Comparison of ENCODE assay signal across 1 cellular context in the genomic region with DNA sequence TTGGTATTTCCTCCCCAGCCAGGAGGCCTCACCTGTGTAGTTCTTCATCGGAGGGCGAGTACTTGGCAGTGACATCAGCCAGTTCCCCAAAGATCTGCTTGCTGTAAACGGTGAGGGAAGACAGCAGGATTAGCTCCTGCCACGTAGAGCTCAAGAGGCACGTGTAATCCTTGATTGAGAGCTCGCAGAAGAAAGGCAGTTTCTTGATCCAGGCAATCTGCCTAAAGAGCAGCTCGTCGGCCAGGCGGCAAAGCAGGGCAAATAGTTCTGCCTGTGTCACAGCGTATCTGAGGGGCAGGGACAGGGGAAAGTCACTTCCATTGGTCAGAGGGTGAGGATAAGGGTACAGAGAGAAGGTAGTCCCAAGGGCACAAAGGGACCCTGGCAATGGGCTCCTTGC.
TF ChIP-seq lines count a peak whose summit lies in the region.

No MANE protein-coding gene starts in this region.

TF ChIP-seq in GM23338, 12 proteins besides CTCF, POLR2A, EP300 and RAD21 (continued from another document):
- TF ChIP-seq, protein P1, sequence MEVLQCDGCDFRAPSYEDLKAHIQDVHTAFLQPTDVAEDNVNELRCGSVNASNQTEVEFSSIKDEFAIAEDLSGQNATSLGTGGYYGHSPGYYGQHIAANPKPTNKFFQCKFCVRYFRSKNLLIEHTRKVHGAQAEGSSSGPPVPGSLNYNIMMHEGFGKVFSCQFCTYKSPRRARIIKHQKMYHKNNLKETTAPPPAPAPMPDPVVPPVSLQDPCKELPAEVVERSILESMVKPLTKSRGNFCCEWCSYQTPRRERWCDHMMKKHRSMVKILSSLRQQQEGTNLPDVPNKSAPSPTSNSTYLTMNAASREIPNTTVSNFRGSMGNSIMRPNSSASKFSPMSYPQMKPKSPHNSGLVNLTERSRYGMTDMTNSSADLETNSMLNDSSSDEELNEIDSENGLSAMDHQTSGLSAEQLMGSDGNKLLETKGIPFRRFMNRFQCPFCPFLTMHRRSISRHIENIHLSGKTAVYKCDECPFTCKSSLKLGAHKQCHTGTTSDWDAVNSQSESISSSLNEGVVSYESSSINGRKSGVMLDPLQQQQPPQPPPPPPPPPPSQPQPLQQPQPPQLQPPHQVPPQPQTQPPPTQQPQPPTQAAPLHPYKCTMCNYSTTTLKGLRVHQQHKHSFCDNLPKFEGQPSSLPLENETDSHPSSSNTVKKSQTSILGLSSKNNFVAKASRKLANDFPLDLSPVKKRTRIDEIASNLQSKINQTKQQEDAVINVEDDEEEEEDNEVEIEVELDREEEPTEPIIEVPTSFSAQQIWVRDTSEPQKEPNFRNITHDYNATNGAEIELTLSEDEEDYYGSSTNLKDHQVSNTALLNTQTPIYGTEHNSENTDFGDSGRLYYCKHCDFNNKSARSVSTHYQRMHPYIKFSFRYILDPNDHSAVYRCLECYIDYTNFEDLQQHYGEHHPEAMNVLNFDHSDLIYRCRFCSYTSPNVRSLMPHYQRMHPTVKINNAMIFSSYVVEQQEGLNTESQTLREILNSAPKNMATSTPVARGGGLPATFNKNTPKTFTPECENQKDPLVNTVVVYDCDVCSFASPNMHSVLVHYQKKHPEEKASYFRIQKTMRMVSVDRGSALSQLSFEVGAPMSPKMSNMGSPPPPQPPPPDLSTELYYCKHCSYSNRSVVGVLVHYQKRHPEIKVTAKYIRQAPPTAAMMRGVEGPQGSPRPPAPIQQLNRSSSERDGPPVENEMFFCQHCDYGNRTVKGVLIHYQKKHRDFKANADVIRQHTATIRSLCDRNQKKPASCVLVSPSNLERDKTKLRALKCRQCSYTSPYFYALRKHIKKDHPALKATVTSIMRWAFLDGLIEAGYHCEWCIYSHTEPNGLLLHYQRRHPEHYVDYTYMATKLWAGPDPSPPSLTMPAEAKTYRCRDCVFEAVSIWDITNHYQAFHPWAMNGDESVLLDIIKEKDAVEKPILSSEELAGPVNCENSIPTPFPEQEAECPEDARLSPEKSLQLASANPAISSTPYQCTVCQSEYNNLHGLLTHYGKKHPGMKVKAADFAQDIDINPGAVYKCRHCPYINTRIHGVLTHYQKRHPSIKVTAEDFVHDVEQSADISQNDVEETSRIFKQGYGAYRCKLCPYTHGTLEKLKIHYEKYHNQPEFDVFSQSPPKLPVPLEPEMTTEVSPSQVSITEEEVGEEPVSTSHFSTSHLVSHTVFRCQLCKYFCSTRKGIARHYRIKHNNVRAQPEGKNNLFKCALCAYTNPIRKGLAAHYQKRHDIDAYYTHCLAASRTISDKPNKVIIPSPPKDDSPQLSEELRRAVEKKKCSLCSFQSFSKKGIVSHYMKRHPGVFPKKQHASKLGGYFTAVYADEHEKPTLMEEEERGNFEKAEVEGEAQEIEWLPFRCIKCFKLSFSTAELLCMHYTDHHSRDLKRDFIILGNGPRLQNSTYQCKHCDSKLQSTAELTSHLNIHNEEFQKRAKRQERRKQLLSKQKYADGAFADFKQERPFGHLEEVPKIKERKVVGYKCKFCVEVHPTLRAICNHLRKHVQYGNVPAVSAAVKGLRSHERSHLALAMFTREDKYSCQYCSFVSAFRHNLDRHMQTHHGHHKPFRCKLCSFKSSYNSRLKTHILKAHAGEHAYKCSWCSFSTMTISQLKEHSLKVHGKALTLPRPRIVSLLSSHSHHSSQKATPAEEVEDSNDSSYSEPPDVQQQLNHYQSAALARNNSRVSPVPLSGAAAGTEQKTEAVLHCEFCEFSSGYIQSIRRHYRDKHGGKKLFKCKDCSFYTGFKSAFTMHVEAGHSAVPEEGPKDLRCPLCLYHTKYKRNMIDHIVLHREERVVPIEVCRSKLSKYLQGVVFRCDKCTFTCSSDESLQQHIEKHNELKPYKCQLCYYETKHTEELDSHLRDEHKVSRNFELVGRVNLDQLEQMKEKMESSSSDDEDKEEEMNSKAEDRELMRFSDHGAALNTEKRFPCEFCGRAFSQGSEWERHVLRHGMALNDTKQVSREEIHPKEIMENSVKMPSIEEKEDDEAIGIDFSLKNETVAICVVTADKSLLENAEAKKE (CRISPR knock-in tag; IDR thresholded peaks at IDR 0.05): no peak
- TF ChIP-seq ZNF331 (CRISPR knock-in tag; IDR thresholded peaks at IDR 0.05; ENCODE audit: low read depth) (no peak), POLR2AphosphoS5 (IDR thresholded peaks at IDR 0.05; ENCODE audit: low read depth) (no peak), EZH2phosphoT487 (IDR thresholded peaks at IDR 0.05; ENCODE audit: unreplicated experiment) (no peak), ZNF114 (CRISPR knock-in tag; IDR thresholded peaks at IDR 0.05) (no peak), NANOG (IDR thresholded peaks at IDR 0.05; ENCODE audit: borderline replicate concordance) (no peak)
- TF ChIP-seq, protein P2, sequence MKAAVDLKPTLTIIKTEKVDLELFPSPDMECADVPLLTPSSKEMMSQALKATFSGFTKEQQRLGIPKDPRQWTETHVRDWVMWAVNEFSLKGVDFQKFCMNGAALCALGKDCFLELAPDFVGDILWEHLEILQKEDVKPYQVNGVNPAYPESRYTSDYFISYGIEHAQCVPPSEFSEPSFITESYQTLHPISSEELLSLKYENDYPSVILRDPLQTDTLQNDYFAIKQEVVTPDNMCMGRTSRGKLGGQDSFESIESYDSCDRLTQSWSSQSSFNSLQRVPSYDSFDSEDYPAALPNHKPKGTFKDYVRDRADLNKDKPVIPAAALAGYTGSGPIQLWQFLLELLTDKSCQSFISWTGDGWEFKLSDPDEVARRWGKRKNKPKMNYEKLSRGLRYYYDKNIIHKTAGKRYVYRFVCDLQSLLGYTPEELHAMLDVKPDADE (IDR thresholded peaks at IDR 0.05): no peak
- TF ChIP-seq, protein P3, sequence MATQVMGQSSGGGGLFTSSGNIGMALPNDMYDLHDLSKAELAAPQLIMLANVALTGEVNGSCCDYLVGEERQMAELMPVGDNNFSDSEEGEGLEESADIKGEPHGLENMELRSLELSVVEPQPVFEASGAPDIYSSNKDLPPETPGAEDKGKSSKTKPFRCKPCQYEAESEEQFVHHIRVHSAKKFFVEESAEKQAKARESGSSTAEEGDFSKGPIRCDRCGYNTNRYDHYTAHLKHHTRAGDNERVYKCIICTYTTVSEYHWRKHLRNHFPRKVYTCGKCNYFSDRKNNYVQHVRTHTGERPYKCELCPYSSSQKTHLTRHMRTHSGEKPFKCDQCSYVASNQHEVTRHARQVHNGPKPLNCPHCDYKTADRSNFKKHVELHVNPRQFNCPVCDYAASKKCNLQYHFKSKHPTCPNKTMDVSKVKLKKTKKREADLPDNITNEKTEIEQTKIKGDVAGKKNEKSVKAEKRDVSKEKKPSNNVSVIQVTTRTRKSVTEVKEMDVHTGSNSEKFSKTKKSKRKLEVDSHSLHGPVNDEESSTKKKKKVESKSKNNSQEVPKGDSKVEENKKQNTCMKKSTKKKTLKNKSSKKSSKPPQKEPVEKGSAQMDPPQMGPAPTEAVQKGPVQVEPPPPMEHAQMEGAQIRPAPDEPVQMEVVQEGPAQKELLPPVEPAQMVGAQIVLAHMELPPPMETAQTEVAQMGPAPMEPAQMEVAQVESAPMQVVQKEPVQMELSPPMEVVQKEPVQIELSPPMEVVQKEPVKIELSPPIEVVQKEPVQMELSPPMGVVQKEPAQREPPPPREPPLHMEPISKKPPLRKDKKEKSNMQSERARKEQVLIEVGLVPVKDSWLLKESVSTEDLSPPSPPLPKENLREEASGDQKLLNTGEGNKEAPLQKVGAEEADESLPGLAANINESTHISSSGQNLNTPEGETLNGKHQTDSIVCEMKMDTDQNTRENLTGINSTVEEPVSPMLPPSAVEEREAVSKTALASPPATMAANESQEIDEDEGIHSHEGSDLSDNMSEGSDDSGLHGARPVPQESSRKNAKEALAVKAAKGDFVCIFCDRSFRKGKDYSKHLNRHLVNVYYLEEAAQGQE (IDR thresholded peaks at IDR 0.05; ENCODE audit: unreplicated experiment): no peak
